Comparison of ENCODE assay signal across 8 cellular contexts in genomic region chr19:38388310-38389100, GRCh38. TPM values are rescaled to one million over a fixed set of nuclear protein-coding genes. Genes with fewer than 3 reads are reported as not detected.
DNase-seq lines count a peak whose midpoint lies in the region; ATAC-seq, FAIRE-seq and TF ChIP-seq lines count a peak whose summit lies in the region.

A gene with protein sequence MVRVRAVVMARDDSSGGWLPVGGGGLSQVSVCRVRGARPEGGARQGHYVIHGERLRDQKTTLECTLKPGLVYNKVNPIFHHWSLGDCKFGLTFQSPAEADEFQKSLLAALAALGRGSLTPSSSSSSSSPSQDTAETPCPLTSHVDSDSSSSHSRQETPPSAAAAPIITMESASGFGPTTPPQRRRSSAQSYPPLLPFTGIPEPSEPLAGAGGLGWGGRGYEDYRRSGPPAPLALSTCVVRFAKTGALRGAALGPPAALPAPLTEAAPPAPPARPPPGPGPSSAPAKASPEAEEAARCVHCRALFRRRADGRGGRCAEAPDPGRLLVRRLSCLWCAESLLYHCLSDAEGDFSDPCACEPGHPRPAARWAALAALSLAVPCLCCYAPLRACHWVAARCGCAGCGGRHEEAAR (plus strand): TSS chr19:38388697. CDS start chr19:38390303, 1,606 bp downstream.

- H2AFZ ChIP-seq in mammary epithelial cell (ENCODE audit: low read depth, low read length) (peak within 1 kb of the TSS; percentile 60), keratinocyte (ENCODE audit: control insufficient read depth, low read length) (peak within 1 kb of the TSS; percentile 70)

- H3K4me3 ChIP-seq in mammary epithelial cell (replicated peaks in 1 of 3; ENCODE audit: insufficient read depth in 1 of 3, low read depth in 2 of 3, low read length in 3 of 3) (peak within 1 kb of the TSS; percentile 38 to 57 (median 50)), keratinocyte (ENCODE audit: control insufficient read depth in 2 of 3, extremely low read depth in 1 of 3, insufficient read depth in 2 of 3, low read depth in 1 of 3, low read length in 3 of 3) (peak within 1 kb of the TSS; percentile 67 to 88 (median 74))

- H3K4me3 Mint-ChIP-seq in activated T-cell treated with anti-CD3 and anti-CD28 coated beads, Interleukin-2, amount 50 U/mL, for 24 hours = peak within 1 kb of the TSS; percentile 73
- peak within 1 kb of the TSS; percentile 85 to 88 for H3K4me3 Mint-ChIP-seq in stimulated activated naive CD8-positive, alpha-beta T cell treated with anti-CD3 and anti-CD28 coated beads, Interleukin-15, amount 100 ng/mL, for 72 hours

- no peaks in the 10 kb centered on the region for H3K27me3 ChIP-seq in mammary epithelial cell (ENCODE audit: insufficient read depth, low read length)
- H3K27me3 ChIP-seq in keratinocyte (ENCODE audit: control insufficient read depth, extremely low read depth, insufficient read depth, low read length) = no peaks in the 10 kb centered on the region

- dilution Hi-C loops in mammary epithelial cell (cut with HindIII; ENCODE audit: low sequenced_read_pairs) (no loop called here), keratinocyte (cut with MboI; ENCODE audit: extremely low pct_ligation_motif_present, low sequenced_read_pairs) (no loop called here)

- H3K36me3 Mint-ChIP-seq in activated T-cell treated with anti-CD3 and anti-CD28 coated beads, Interleukin-2, amount 50 U/mL, for 24 hours (ENCODE audit: low read depth) = peaks cover 22% of the 10 kb centered on the region

- H4K20me1 ChIP-seq in mammary epithelial cell (ENCODE audit: insufficient read depth, low read length) (peaks cover 2% of the 10 kb centered on the region), keratinocyte (ENCODE audit: control insufficient read depth, extremely low read depth, insufficient read depth, low read length) (peaks cover 7% of the 10 kb centered on the region)

- H3K79me2 ChIP-seq in mammary epithelial cell (ENCODE audit: insufficient read depth, low read length) (no peaks in the 10 kb centered on the region), keratinocyte (ENCODE audit: control insufficient read depth, insufficient read depth, low read length) (peaks cover 4% of the 10 kb centered on the region)

- peaks cover 24% of the 10 kb centered on the region for H3K4me1 ChIP-seq in mammary epithelial cell (ENCODE audit: insufficient read depth, low read length)
- peaks cover 16% of the 10 kb centered on the region for H3K4me1 ChIP-seq in keratinocyte (ENCODE audit: control insufficient read depth, extremely low read depth, insufficient read depth, low read length)

- peaks cover 2% of the 10 kb centered on the region for H3K9me1 ChIP-seq in keratinocyte (ENCODE audit: control insufficient read depth, extremely low read depth, insufficient read depth, low read length)

- no peak within 1 kb of the TSS for H3K27ac ChIP-seq in mammary epithelial cell (ENCODE audit: insufficient read depth, low read depth, low read length)
- peak within 1 kb of the TSS; percentile 61 for H3K27ac ChIP-seq in keratinocyte (ENCODE audit: control insufficient read depth, insufficient read depth, low read length)

- intact Hi-C loops in mammary epithelial cell (cut with micrococcal nuclease) = loop anchor here (2.0 kb wide), 2 partner anchors 26 to 146 kb away; no protein-coding TSS in a partner anchor

- CTCF ChIA-PET in mammary epithelial cell (lab: Charles Lee; ENCODE audit: low non-redundant PET) = interaction anchor here (0.5 to 1.3 kb wide), 2 partner anchors 14 to 145 kb away, joined by 11 to 16 read pairs; partner anchors contain the start of gene FAM98C

- peak within 1 kb of the TSS; percentile 70 for H3K27ac Mint-ChIP-seq in activated T-cell treated with anti-CD3 and anti-CD28 coated beads, Interleukin-2, amount 50 U/mL, for 24 hours
- peak within 1 kb of the TSS; percentile 37 to 75 for H3K27ac Mint-ChIP-seq in stimulated activated naive CD8-positive, alpha-beta T cell treated with anti-CD3 and anti-CD28 coated beads, Interleukin-15, amount 100 ng/mL, for 72 hours

- peaks cover 3% of the 10 kb centered on the region for H3K36me3 ChIP-seq in mammary epithelial cell (ENCODE audit: insufficient read depth, low read length)
- peaks cover 7 to 12% of the 10 kb centered on the region in 2 experiments for H3K36me3 ChIP-seq in keratinocyte (ENCODE audit: control insufficient read depth in 2 of 2, extremely low read depth in 1 of 2, insufficient read depth in 2 of 2, low read length in 2 of 2)

- in situ Hi-C loops in mammary epithelial cell (cut with MboI; ENCODE audit: low sequenced_read_pairs in 2 of 2) = no loop called here

- no peaks in the 10 kb centered on the region for H3K9me3 ChIP-seq in mammary epithelial cell (replicated peaks; ENCODE audit: insufficient read depth, low read length)
- no peaks in the 10 kb centered on the region for H3K9me3 ChIP-seq in keratinocyte (ENCODE audit: control insufficient read depth, low read depth, low read length)

- no peak for FAIRE-seq in keratinocyte (lab: Jason Lieb, UNC)

- no TSS peak for BruUV-seq in mammary epithelial cell (replicated peaks; lab: Mats Ljungman, UMichigan)

- ATAC-seq in stimulated activated naive CD8-positive, alpha-beta T cell treated with anti-CD3 and anti-CD28 coated beads, Interleukin-15, amount 100 ng/mL, for 72 hours = peak; percentile 64
- no peak for ATAC-seq in HG02623 (IDR thresholded peaks at IDR 0.05; ENCODE audit: unreplicated experiment)

- no peaks in the 10 kb centered on the region for H3K9me3 Mint-ChIP-seq in activated T-cell treated with anti-CD3 and anti-CD28 coated beads, Interleukin-2, amount 50 U/mL, for 24 hours
- no peaks in the 10 kb centered on the region for H3K9me3 Mint-ChIP-seq in stimulated activated naive CD8-positive, alpha-beta T cell treated with anti-CD3 and anti-CD28 coated beads, Interleukin-15, amount 100 ng/mL, for 72 hours

- peak within 1 kb of the TSS; percentile 78 for H3K4me2 ChIP-seq in mammary epithelial cell (ENCODE audit: insufficient read depth, low read depth, low read length)
- peak within 1 kb of the TSS; percentile 95 for H3K4me2 ChIP-seq in keratinocyte (ENCODE audit: control insufficient read depth, extremely low read depth, insufficient read depth, low read depth, low read length)

- H3K9ac ChIP-seq in mammary epithelial cell (ENCODE audit: insufficient read depth, low read length) = no peak within 1 kb of the TSS
- peak within 1 kb of the TSS; percentile 71 for H3K9ac ChIP-seq in keratinocyte (ENCODE audit: control insufficient read depth, extremely low read depth, insufficient read depth, low read length)

- H3K27me3 Mint-ChIP-seq in activated T-cell treated with anti-CD3 and anti-CD28 coated beads, Interleukin-2, amount 50 U/mL, for 24 hours = peaks cover 24% of the 10 kb centered on the region
- H3K27me3 Mint-ChIP-seq in stimulated activated naive CD8-positive, alpha-beta T cell treated with anti-CD3 and anti-CD28 coated beads, Interleukin-15, amount 100 ng/mL, for 72 hours = peaks cover 60% of the 10 kb centered on the region

- TF ChIP-seq CTCF in mammary epithelial cell (conservative IDR thresholded peaks at IDR 0.05 in 1 of 2, IDR thresholded peaks at IDR 0.05 in 1 of 2; ENCODE audit: extremely low read depth in 1 of 2, insufficient read depth in 1 of 2, low read depth in 1 of 2, low read length in 2 of 2) (no peak), keratinocyte (optimal IDR thresholded peaks at IDR 0.05 in 1 of 3, IDR thresholded peaks at IDR 0.05 in 1 of 3, conservative IDR thresholded peaks at IDR 0.05 in 1 of 3; ENCODE audit: extremely low read depth in 1 of 3, insufficient read depth in 2 of 3, low read length in 3 of 3) (no peak)

- peaks cover 34% of the 10 kb centered on the region for H3K4me1 Mint-ChIP-seq in activated T-cell treated with anti-CD3 and anti-CD28 coated beads, Interleukin-2, amount 50 U/mL, for 24 hours (ENCODE audit: low read depth)
- peaks cover 43% of the 10 kb centered on the region for H3K4me1 Mint-ChIP-seq in stimulated activated naive CD8-positive, alpha-beta T cell treated with anti-CD3 and anti-CD28 coated beads, Interleukin-15, amount 100 ng/mL, for 72 hours

- DNase-seq in activated T-cell treated with anti-CD3 and anti-CD28 coated beads, Interleukin-2, amount 50 U/mL, for 24 hours = no peak
- DNase-seq in activated T-cell treated with anti-CD3 and anti-CD28 coated beads, Interleukin-2, amount 50 U/mL, for 1 hour = no peak
- DNase-seq in NCI-H446 treated with DMSO at 0.1 percent for 48 hours (lab: John Stamatoyannopoulos, UW) (peak; percentile 44), mammary epithelial cell (no peak), keratinocyte (ENCODE audit: low read depth, low spot score) (no peak), LoVo (ENCODE audit: low spot score) (no peak)
- DNase-seq in stimulated activated naive CD8-positive, alpha-beta T cell treated with anti-CD3 and anti-CD28 coated beads, Interleukin-15, amount 100 ng/mL, for 72 hours = no peak

- WGBS in mammary epithelial cell (ENCODE audit: low coverage, missing lambda C conversion rate) = 4% methylated on average over 9 of the region's 46 CpGs

RNA-seq across cellular contexts. Expression of the gene that starts here (rescaled TPM):
- 1 to 10 TPM in 1 of 2 donors, under 1 TPM in 1; 0.83 to 6.1 TPM for total RNA-seq in mammary epithelial cell
- polyA plus RNA-seq in mammary epithelial cell = 0.43 TPM
- polyA minus RNA-seq in mammary epithelial cell = 0.36 TPM
- polyA plus RNA-seq in keratinocyte = 2.0 to 2.6 TPM (median 2.1 TPM) in 3 replicates
- polyA plus RNA-seq in keratinocyte (2011; ENCODE audit: low read depth) = 0.29 TPM
- 2.2 and 2.4 TPM in 2 replicates for polyA plus RNA-seq in keratinocyte (2011; cell fraction: cytosol; rRNA removed)
- 9.5 and 11.3 TPM in 2 replicates for polyA plus RNA-seq in keratinocyte (2011; cell fraction: nucleus; rRNA removed)
- polyA plus RNA-seq in keratinocyte (2012; ENCODE audit: low replicate concordance) = 1.7 and 3.0 TPM in 2 replicates
- polyA minus RNA-seq in keratinocyte = 1.4 to 6.3 TPM (median 2.3 TPM) in 3 replicates
- polyA minus RNA-seq in keratinocyte (2011; cell fraction: cytosol; rRNA and poly(A)+ RNA removed) = 3.1 TPM
- polyA minus RNA-seq in keratinocyte (2011; cell fraction: nucleus; rRNA and poly(A)+ RNA removed) = 3.4 and 3.7 TPM in 2 replicates
